ENCODE assay signal across 9 cellular contexts in the genomic region with DNA sequence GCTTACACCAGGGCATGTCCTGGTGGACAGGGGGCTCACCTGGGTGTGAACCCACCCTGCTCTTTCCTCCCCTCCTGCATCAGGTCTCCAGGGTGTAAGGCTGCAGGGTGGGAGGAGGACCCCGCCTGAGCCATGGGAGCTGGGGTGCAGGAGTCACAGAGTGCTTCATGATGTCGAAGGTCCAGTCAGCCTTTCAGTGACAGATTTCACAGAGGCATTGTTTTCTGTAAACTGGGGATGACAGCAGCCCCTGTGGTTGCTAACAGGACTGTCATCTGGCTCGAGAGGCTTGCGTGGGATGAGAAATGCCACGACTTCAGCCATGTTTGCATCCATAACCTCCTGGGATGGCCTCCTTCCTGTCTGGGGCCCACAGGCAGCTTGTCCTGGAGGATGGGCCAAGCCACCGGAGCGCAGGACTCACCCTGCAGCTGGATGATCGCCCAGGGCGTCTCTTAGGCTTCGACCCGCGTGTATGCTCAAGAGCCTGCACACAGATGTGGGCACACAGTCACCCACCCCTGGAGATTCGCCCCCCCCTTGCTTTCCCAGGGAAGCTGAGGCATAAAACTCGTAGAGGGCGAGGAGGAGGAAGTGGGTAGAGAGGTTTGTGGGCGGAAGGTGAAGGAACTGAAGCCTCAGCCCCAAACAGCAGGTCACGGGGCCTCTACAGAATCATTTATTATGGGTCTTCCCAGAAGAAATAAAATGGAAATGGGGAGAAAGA. TPM values are rescaled to one million over a fixed set of nuclear protein-coding genes. Genes with fewer than 3 reads are reported as not detected.
A peak's percentile ranks its signal among the peaks of the same experiment; 100 is the strongest.
DNase-seq lines count a peak whose midpoint lies in the region; ATAC-seq, FAIRE-seq and TF ChIP-seq lines count a peak whose summit lies in the region.
"Had no signal": no experiment of that assay in that cellular context is flagged by ENCODE, and none has a peak within 500 bp of the region (broad histone marks: within the 10 kb centered on the region; RNA-seq: fewer than 3 reads in every experiment).

No MANE protein-coding gene starts in this region.

- H3K36me3 ChIP-seq in SJCRH30: no peaks in the 10 kb centered on the region

- H3K9me3 ChIP-seq in SJCRH30 (replicated peaks): no peaks in the 10 kb centered on the region

- H3K27ac ChIP-seq in SJCRH30 (peak overlapping the region; percentile 55; the same call in 1 of the 2 replicates), coronary artery (peak overlapping the region; percentile 77 to 85)

- ATAC-seq in GM19467 (IDR thresholded peaks at IDR 0.05; ENCODE audit: unreplicated experiment) (no peak), GM21717 (IDR thresholded peaks at IDR 0.05; ENCODE audit: unreplicated experiment) (no peak), HG03342 (IDR thresholded peaks at IDR 0.05; ENCODE audit: unreplicated experiment) (no peak)

- peaks cover 18% of the 10 kb centered on the region for H3K4me1 ChIP-seq in SJCRH30

- no peak for DNase-seq in GM18507 (ENCODE audit: extremely low spot score, insufficient read length, low read depth)
- peak; percentile 51 to 64 for DNase-seq in SJCRH30
- DNase-seq in coronary artery (ENCODE audit: low spot score): no peak
- DNase-seq in pons (ENCODE audit: low spot score): peak; percentile 30
- DNase-seq in midbrain (lab: John Stamatoyannopoulos, UW): no peak

- no peak for TF ChIP-seq CTCF in coronary artery (IDR thresholded peaks at IDR 0.05)

- peaks cover 2% of the 10 kb centered on the region; the same call in 1 of the 2 replicates for H3K27me3 ChIP-seq in SJCRH30

- peak; percentile 75 for FAIRE-seq in GM18507 (lab: Jason Lieb, UNC)

- H3K4me3 ChIP-seq in SJCRH30: peak overlapping the region; percentile 20
- H3K4me3 ChIP-seq in coronary artery: no peak overlapping the region

RNA-seq across cellular contexts. Expression of gene NANOS3, which starts 4.9 kb away (rescaled TPM):
- total RNA-seq in SJCRH30 (2014; rRNA removed; shearing (Covaris generic)): 1.3 and 2.3 TPM in 2 replicates
- total RNA-seq: NCI-H460 had no signal

RNA-seq across cellular contexts. Expression of gene BRME1, which starts 24.1 kb away (rescaled TPM):
- total RNA-seq in SJCRH30 (2014; rRNA removed; shearing (Covaris generic)): 10.0 and 11.7 TPM in 2 replicates

RNA-seq across cellular contexts. Expression of gene CC2D1A, which starts 24.1 kb away (rescaled TPM):
- total RNA-seq in SJCRH30 (2014; rRNA removed; shearing (Covaris generic)): 10.8 and 15.3 TPM in 2 replicates

RNA-seq across cellular contexts. Expression of gene PODNL1, which starts 56.4 kb away (rescaled TPM):
- 0.08 TPM in 1 of 2 replicates, not detected in the other for total RNA-seq in SJCRH30 (2014; rRNA removed; shearing (Covaris generic))
- total RNA-seq: NCI-H460 had no signal

Comparison
In these comparisons a context has a peak if more than half of its experiments do, and no peak if none do; other contexts are left out.
1. DNase-seq: peak in SJCRH30 (2 of 2) and pons (single experiment); none in GM18507 (single experiment), coronary artery (single experiment) and midbrain (single experiment).